Comparison of ENCODE assay signal across 27 cellular contexts in genomic region chr22:43171019-43171491, GRCh38. TPM values are rescaled to one million over a fixed set of nuclear protein-coding genes. Genes with fewer than 3 reads are reported as not detected.
DNase-seq lines count a peak whose midpoint lies in the region; ATAC-seq and TF ChIP-seq lines count a peak whose summit lies in the region.
"Had no signal": no experiment of that assay in that cellular context is flagged by ENCODE, and none has a peak within 500 bp of the region (broad histone marks: within the 10 kb centered on the region; RNA-seq: fewer than 3 reads in every experiment).

No MANE protein-coding gene starts in this region.

- no peak overlapping the region for H3K27ac ChIP-seq in right cardiac atrium (ENCODE audit: low read length)
- H3K27ac ChIP-seq in right atrium auricular region, result no peak overlapping the region
- H3K27ac ChIP-seq in neuronal stem cell (replicated peaks; ENCODE audit: low read length), result no peak overlapping the region
- H3K27ac ChIP-seq in prostate gland, result no peak overlapping the region
- no peak overlapping the region for H3K27ac ChIP-seq in mammary epithelial cell (ENCODE audit: insufficient read depth, low read depth, low read length)
- H3K27ac ChIP-seq: gastroesophageal sphincter, hepatocyte, left ventricle myocardium inferior, pancreas, SJCRH30 had no signal

- peak in 2 of 3 donors; percentile 34 to 40 for DNase-seq in right cardiac atrium
- no peak for DNase-seq in right atrium auricular region (ENCODE audit: low spot score)
- no peak for DNase-seq in neuronal stem cell (ENCODE audit: low spot score)
- no peak for DNase-seq in amniotic stem cell (lab: John Stamatoyannopoulos, UW)
- DNase-seq in prostate gland (ENCODE audit: low spot score), result no peak
- no peak for DNase-seq in mammary epithelial cell
- no peak for DNase-seq in DMS53 (lab: John Stamatoyannopoulos, UW)
- DNase-seq: activated CD4-positive, alpha-beta T cell treated with anti-CD3 and anti-CD28 coated beads, Interleukin-2, amount 50 U/mL, for 4 hours; activated CD4-positive, CD25-positive, alpha-beta regulatory T cell; activated T-cell treated with anti-CD3 and anti-CD28 coated beads for 4 hours; DMS153; GOT3; left ventricle myocardium inferior; NCI-H1048; NCI-H1694 treated with DMSO at 0.1 percent for 48 hours; NCI-H2171 treated with DMSO at 0.1 percent for 48 hours; NCI-H524 treated with DMSO at 0.1 percent for 48 hours; sigmoid colon; SJCRH30; stimulated activated CD4-positive, alpha-beta T cell treated with anti-CD3 and anti-CD28 coated beads, Interleukin-15, amount 100 ng/mL, for 24 hours had no signal

- H3K4me2 ChIP-seq in neuronal stem cell (ENCODE audit: insufficient read depth, low read length, poor library complexity, severe bottlenecking) (no peak overlapping the region), mammary epithelial cell (ENCODE audit: insufficient read depth, low read depth, low read length) (no peak overlapping the region)
- H3K4me2 ChIP-seq: hepatocyte had no signal

- peaks cover 40% of the 10 kb centered on the region for H3K36me3 ChIP-seq in right atrium auricular region
- peaks cover 63 to 86% of the 10 kb centered on the region in 2 donors for H3K36me3 ChIP-seq in neuronal stem cell (replicated peaks in 1 of 2; ENCODE audit: control insufficient read depth in 2 of 2, insufficient read depth in 2 of 2, low read length in 2 of 2)
- H3K36me3 ChIP-seq in prostate gland, result peaks cover 7 to 9% of the 10 kb centered on the region in 2 donors
- peaks cover 8% of the 10 kb centered on the region for H3K36me3 ChIP-seq in mammary epithelial cell (ENCODE audit: insufficient read depth, low read length)

- H2AFZ ChIP-seq in neuronal stem cell (ENCODE audit: low read length) (no peak overlapping the region), mammary epithelial cell (ENCODE audit: low read depth, low read length) (no peak overlapping the region)
- H2AFZ ChIP-seq: hepatocyte had no signal

- H3K79me2 ChIP-seq in mammary epithelial cell (ENCODE audit: insufficient read depth, low read length), result no peaks in the 10 kb centered on the region
- H3K79me2 ChIP-seq: hepatocyte had no signal

- no peak overlapping the region for H2AK5ac ChIP-seq in neuronal stem cell (ENCODE audit: low read depth, low read length)

- BruUV-seq in mammary epithelial cell (replicated peaks; lab: Mats Ljungman, UMichigan), result no TSS peak

- in situ Hi-C loops in mammary epithelial cell (cut with MboI; ENCODE audit: low sequenced_read_pairs in 2 of 2), result no loop called here

- H2BK5ac ChIP-seq in neuronal stem cell (ENCODE audit: low read length), result no peak overlapping the region

- H3K4ac ChIP-seq in neuronal stem cell (ENCODE audit: low read length), result no peak overlapping the region

- CTCF ChIA-PET in mammary epithelial cell (lab: Charles Lee; ENCODE audit: low non-redundant PET), result no interaction called here

- H3K4me3 ChIP-seq in right cardiac atrium (ENCODE audit: low read length) (no peak overlapping the region), right atrium auricular region (no peak overlapping the region), neuronal stem cell (ENCODE audit: low read length in 2 of 2) (no peak overlapping the region), prostate gland (no peak overlapping the region), mammary epithelial cell (replicated peaks in 1 of 3; ENCODE audit: insufficient read depth in 1 of 3, low read depth in 2 of 3, low read length in 3 of 3) (no peak overlapping the region)
- H3K4me3 ChIP-seq: gastroesophageal sphincter, hepatocyte, left ventricle myocardium inferior, pancreas, sigmoid colon, SJCRH30, tibial nerve had no signal

- H3K9me3 ChIP-seq in right cardiac atrium (ENCODE audit: control insufficient read depth, low read length), result no peaks in the 10 kb centered on the region
- H3K9me3 ChIP-seq in right atrium auricular region, result no peaks in the 10 kb centered on the region
- peaks cover 0 to 2% of the 10 kb centered on the region in 2 donors for H3K9me3 ChIP-seq in neuronal stem cell (replicated peaks in 1 of 2; ENCODE audit: control insufficient read depth in 2 of 2, insufficient read depth in 1 of 2, low read depth in 1 of 2, low read length in 2 of 2)
- no peaks in the 10 kb centered on the region for H3K9me3 ChIP-seq in prostate gland
- H3K9me3 ChIP-seq in mammary epithelial cell (replicated peaks; ENCODE audit: insufficient read depth, low read length), result no peaks in the 10 kb centered on the region
- H3K9me3 ChIP-seq: gastroesophageal sphincter, left ventricle myocardium inferior, pancreas, sigmoid colon, SJCRH30, tibial nerve had no signal

- no peak overlapping the region for H2BK15ac ChIP-seq in neuronal stem cell (ENCODE audit: low read length)

- H2BK12ac ChIP-seq in neuronal stem cell (ENCODE audit: low read length), result no peak overlapping the region

- H3K23ac ChIP-seq in neuronal stem cell (ENCODE audit: low read depth, low read length, poor library complexity), result no peak overlapping the region

- no peak for TF ChIP-seq POLR2A in prostate gland (IDR thresholded peaks at IDR 0.05)

- TF ChIP-seq CTCF in right atrium auricular region (IDR thresholded peaks at IDR 0.05) (no peak), prostate gland (IDR thresholded peaks at IDR 0.05) (no peak), mammary epithelial cell (conservative IDR thresholded peaks at IDR 0.05 in 1 of 2, IDR thresholded peaks at IDR 0.05 in 1 of 2; ENCODE audit: extremely low read depth in 1 of 2, insufficient read depth in 1 of 2, low read depth in 1 of 2, low read length in 2 of 2) (no peak)

- H3K14ac ChIP-seq in neuronal stem cell (ENCODE audit: low read length), result no peak overlapping the region

- peaks cover 2% of the 10 kb centered on the region for H3K79me1 ChIP-seq in neuronal stem cell (ENCODE audit: low read depth, low read length)

- no peak overlapping the region for H4K91ac ChIP-seq in neuronal stem cell (ENCODE audit: low read depth, low read length, poor library complexity)

- H3K18ac ChIP-seq in neuronal stem cell (ENCODE audit: low read length), result no peak overlapping the region

- 84% methylated on average over 14 of the region's 14 CpGs for WGBS in right cardiac atrium
- WGBS in neuronal stem cell (ENCODE audit: extremely low coverage in 2 of 2, insufficient read length in 2 of 2, insufficient replicate concordance in 1 of 2), 2 donors, result no CpG with 5 or more reads among the region's 14 CpGs
- WGBS in prostate gland, result 86% methylated on average over 14 of the region's 14 CpGs
- WGBS in mammary epithelial cell (ENCODE audit: low coverage, missing lambda C conversion rate), result 87% methylated on average over 14 of the region's 14 CpGs

- H3K27me3 ChIP-seq in right cardiac atrium (ENCODE audit: control insufficient read depth, insufficient read depth) (no peaks in the 10 kb centered on the region), right atrium auricular region (no peaks in the 10 kb centered on the region), neuronal stem cell (ENCODE audit: control insufficient read depth in 3 of 3, insufficient read depth in 3 of 3, low read depth in 1 of 3, low read length in 3 of 3) (no peaks in the 10 kb centered on the region), prostate gland (replicated peaks; ENCODE audit: insufficient read depth) (no peaks in the 10 kb centered on the region), mammary epithelial cell (ENCODE audit: insufficient read depth, low read length) (no peaks in the 10 kb centered on the region)
- H3K27me3 ChIP-seq: gastroesophageal sphincter, hepatocyte, pancreas, sigmoid colon, SJCRH30, tibial nerve had no signal

- ATAC-seq in right cardiac atrium (no peak), esophagus mucosa (peak; percentile 0)
- ATAC-seq: activated naive CD4-positive, alpha-beta T cell treated with anti-CD3 and anti-CD28 coated beads, Interleukin-2, amount 50 U/mL, for 72 hours; gastroesophageal sphincter; naive thymus-derived CD8-positive, alpha-beta T cell had no signal

- no peak overlapping the region for H2BK120ac ChIP-seq in neuronal stem cell (ENCODE audit: low read depth, low read length)

- dilution Hi-C loops in mammary epithelial cell (cut with HindIII; ENCODE audit: low sequenced_read_pairs), result no loop called here

- H3K9ac ChIP-seq in neuronal stem cell (ENCODE audit: low read depth, low read length, poor library complexity) (peak overlapping the region; percentile 15), mammary epithelial cell (ENCODE audit: insufficient read depth, low read length) (no peak overlapping the region)

- no peak overlapping the region for H4K8ac ChIP-seq in neuronal stem cell (ENCODE audit: low read depth, low read length)

- intact Hi-C loops in right cardiac atrium (cut with DNase I) (no loop called here), prostate gland (cut with DNase I) (no loop called here), mammary epithelial cell (cut with micrococcal nuclease) (no loop called here)

- no peaks in the 10 kb centered on the region for H4K20me1 ChIP-seq in mammary epithelial cell (ENCODE audit: insufficient read depth, low read length)

- H3K4me1 ChIP-seq in right cardiac atrium (ENCODE audit: control insufficient read depth, insufficient read depth, low read length) (no peaks in the 10 kb centered on the region), right atrium auricular region (no peaks in the 10 kb centered on the region), neuronal stem cell (ENCODE audit: control insufficient read depth in 2 of 2, insufficient read depth in 1 of 2, low read depth in 1 of 2, low read length in 2 of 2) (no peaks in the 10 kb centered on the region), prostate gland (replicated peaks) (no peaks in the 10 kb centered on the region), mammary epithelial cell (ENCODE audit: insufficient read depth, low read length) (peaks cover 5% of the 10 kb centered on the region)
- H3K4me1 ChIP-seq: gastroesophageal sphincter, left ventricle myocardium inferior, pancreas, sigmoid colon, SJCRH30, tibial nerve had no signal

RNA-seq across cellular contexts. Expression of gene TTLL12, which starts 15.9 kb away (rescaled TPM):
- 10 to 100 TPM in 3 of 4 donors, 1 to 10 TPM in 1; 6.9 to 11.0 (median 10.5) TPM for total RNA-seq in right cardiac atrium
- polyA plus RNA-seq in right cardiac atrium, result 7.8 TPM
- 10 to 100 TPM; 11.4 to 15.1 TPM for total RNA-seq in right atrium auricular region
- total RNA-seq in esophagus mucosa, result 120 TPM
- 35.3 TPM for polyA plus RNA-seq in neuronal stem cell (2013, experiment 1 of 2)
- polyA plus RNA-seq in neuronal stem cell (2013, experiment 2 of 2), result 37.1 TPM
- total RNA-seq in prostate gland, result 100 to 1,000 TPM in 1 of 2 donors, 10 to 100 TPM in 1; 62.5 to 118 TPM
- total RNA-seq in mammary epithelial cell, result 10 to 100 TPM; 37.7 to 62.6 TPM
- 27.4 TPM for polyA plus RNA-seq in mammary epithelial cell
- polyA minus RNA-seq in mammary epithelial cell, result 73.9 TPM

RNA-seq across cellular contexts. Expression of gene TSPO, which starts 19.7 kb away (rescaled TPM):
- total RNA-seq in right cardiac atrium, result 100 to 1,000 TPM in 1 of 4 donors, 10 to 100 TPM in 3; 69.6 to 102 (median 93.0) TPM
- 152 TPM for polyA plus RNA-seq in right cardiac atrium
- total RNA-seq in right atrium auricular region, result 100 to 1,000 TPM; 182 to 241 TPM
- total RNA-seq in esophagus mucosa, result 435 TPM
- polyA plus RNA-seq in neuronal stem cell (2013, experiment 1 of 2), result 13.7 TPM
- polyA plus RNA-seq in neuronal stem cell (2013, experiment 2 of 2), result 13.8 TPM
- 100 to 1,000 TPM; 238 to 575 TPM for total RNA-seq in prostate gland
- total RNA-seq in mammary epithelial cell, result 100 to 1,000 TPM; 267 to 360 TPM
- polyA plus RNA-seq in mammary epithelial cell, result 270 TPM
- 50.0 TPM for polyA minus RNA-seq in mammary epithelial cell

RNA-seq across cellular contexts. Expression of gene MCAT, which starts 27.9 kb away (rescaled TPM):
- total RNA-seq in right cardiac atrium (10 to 100 TPM; 12.5 to 13.8 (median 13.6) TPM), right atrium auricular region (10 to 100 TPM; 16.1 to 17.6 TPM), esophagus mucosa (14.9 TPM), prostate gland (10 to 100 TPM; 39.1 to 39.9 TPM), mammary epithelial cell (10 to 100 TPM; 17.5 to 18.7 TPM)
- polyA plus RNA-seq in right cardiac atrium (14.5 TPM), mammary epithelial cell (19.9 TPM)
- polyA plus RNA-seq in neuronal stem cell (2013, experiment 1 of 2), result 14.6 TPM
- polyA plus RNA-seq in neuronal stem cell (2013, experiment 2 of 2), result 12.4 TPM
- polyA minus RNA-seq in mammary epithelial cell, result 11.4 TPM

Comparison
In these comparisons a context has a peak if more than half of its experiments do, and no peak if none do; other contexts are left out.
1. DNase-seq: peak in right cardiac atrium (2 of 3); none in right atrium auricular region (single experiment), neuronal stem cell (single experiment), amniotic stem cell (single experiment), prostate gland (single experiment), mammary epithelial cell (single experiment) and DMS53 (single experiment).